22 cellular contexts compared by ENCODE assay signal in the genomic region with DNA sequence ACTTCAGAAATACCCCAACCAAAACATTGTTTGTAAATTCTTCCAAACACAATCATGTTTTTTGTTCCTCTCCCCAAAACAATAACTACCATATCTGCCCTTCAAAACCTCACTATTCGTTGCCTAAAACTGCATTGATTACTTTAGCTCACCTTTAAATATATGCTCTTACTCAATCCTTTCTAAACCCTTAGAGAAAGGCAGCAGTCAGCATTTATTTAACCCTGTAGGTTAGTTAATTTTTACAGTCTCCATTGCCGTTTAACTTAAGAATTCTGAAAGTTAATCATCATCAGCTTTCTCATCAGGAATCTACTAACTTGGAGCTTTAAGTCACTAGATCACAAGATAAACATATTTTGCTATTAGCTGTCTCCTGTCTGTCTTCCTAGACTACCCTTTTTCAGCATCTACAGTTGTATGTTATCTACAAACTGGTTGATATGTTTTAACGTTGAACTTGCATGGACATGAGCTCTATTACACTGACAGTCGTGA.
"Had no signal": no experiment of that assay in that cellular context is flagged by ENCODE, and none has a peak within 500 bp of the region (broad histone marks: within the 10 kb centered on the region; RNA-seq: fewer than 3 reads in every experiment).

No MANE protein-coding gene starts in this region.

- H3K4me3 ChIP-seq: esophagus squamous epithelium, neural progenitor cell, skin epidermis, thoracic aorta had no signal

- H3K36me3 Mint-ChIP-seq: naive thymus-derived CD4-positive, alpha-beta T cell; neural progenitor cell had no signal

- H3K9me3 Mint-ChIP-seq: neural progenitor cell had no signal

- H3K27me3 Mint-ChIP-seq: activated CD4-positive, alpha-beta memory T cell treated with anti-CD3 and anti-CD28 coated beads, Interleukin-2, amount 10 ng/mL, durations not matched to agents 7 days and 5 days; activated CD4-positive, alpha-beta T cell treated with anti-CD3 and anti-CD28 coated beads, Interleukin-2, amount 10 ng/mL, durations not matched to agents 7 days and 5 days; naive thymus-derived CD4-positive, alpha-beta T cell; stimulated activated naive CD8-positive, alpha-beta T cell treated with anti-CD3 and anti-CD28 coated beads, Interleukin-15, Interleukin-2, amounts not matched to agents 100 ng/mL and 50 ng/mL, for 24 hours had no signal

- DNase-seq: activated CD4-positive, alpha-beta memory T cell treated with anti-CD3 and anti-CD28 coated beads, Interleukin-2, amount 10 ng/mL, durations not matched to agents 7 days and 5 days; activated CD4-positive, alpha-beta T cell treated with anti-CD3 and anti-CD28 coated beads for 1 hour; activated CD4-positive, alpha-beta T cell treated with anti-CD3 and anti-CD28 coated beads, Interleukin-2, amount 10 ng/mL, durations not matched to agents 7 days and 5 days; activated naive CD4-positive, alpha-beta T cell; activated T-cell treated with anti-CD3 and anti-CD28 coated beads, Interleukin-2, amount 50 U/mL, for 48 hours; effector CD4-positive, alpha-beta T cell; esophagus squamous epithelium; foreskin melanocyte; left colon; midbrain; naive thymus-derived CD4-positive, alpha-beta T cell; occipital lobe; stimulated activated CD4-positive, alpha-beta T cell treated with anti-CD3 and anti-CD28 coated beads, Interleukin-12 subunit alpha, Interleukin-12 subunit beta, amount 100 ng/mL, for 4 hours; stimulated activated CD4-positive, alpha-beta T cell treated with anti-CD3 and anti-CD28 coated beads, Interleukin-4, amount 100 ng/mL, for 1 hour; T-helper 2 cell; trophoblast cell had no signal

- H3K4me1 Mint-ChIP-seq: activated CD4-positive, alpha-beta memory T cell treated with anti-CD3 and anti-CD28 coated beads, Interleukin-2, amount 10 ng/mL, durations not matched to agents 7 days and 5 days; activated CD4-positive, alpha-beta T cell treated with anti-CD3 and anti-CD28 coated beads, Interleukin-2, amount 10 ng/mL, durations not matched to agents 7 days and 5 days; naive thymus-derived CD4-positive, alpha-beta T cell; neural progenitor cell had no signal

- H3K4me3 Mint-ChIP-seq: activated CD4-positive, alpha-beta memory T cell treated with anti-CD3 and anti-CD28 coated beads, Interleukin-2, amount 10 ng/mL, durations not matched to agents 7 days and 5 days; activated CD4-positive, alpha-beta T cell treated with anti-CD3 and anti-CD28 coated beads, Interleukin-2, amount 10 ng/mL, durations not matched to agents 7 days and 5 days; naive thymus-derived CD4-positive, alpha-beta T cell; neural progenitor cell; stimulated activated naive CD8-positive, alpha-beta T cell treated with anti-CD3 and anti-CD28 coated beads, Interleukin-15, Interleukin-2, amounts not matched to agents 100 ng/mL and 50 ng/mL, for 24 hours had no signal

- H3K36me3 ChIP-seq: esophagus squamous epithelium, neural progenitor cell, thoracic aorta had no signal

- H3K27ac Mint-ChIP-seq: activated CD4-positive, alpha-beta memory T cell treated with anti-CD3 and anti-CD28 coated beads, Interleukin-2, amount 10 ng/mL, durations not matched to agents 7 days and 5 days; activated CD4-positive, alpha-beta T cell treated with anti-CD3 and anti-CD28 coated beads, Interleukin-2, amount 10 ng/mL, durations not matched to agents 7 days and 5 days; activated naive CD4-positive, alpha-beta T cell treated with anti-CD3 and anti-CD28 coated beads, Interleukin-2, amount 50 U/mL, for 72 hours; naive thymus-derived CD4-positive, alpha-beta T cell; neural progenitor cell; stimulated activated naive CD8-positive, alpha-beta T cell treated with anti-CD3 and anti-CD28 coated beads, Interleukin-15, Interleukin-2, amounts not matched to agents 100 ng/mL and 50 ng/mL, for 24 hours had no signal

- H3K27me3 ChIP-seq: esophagus squamous epithelium, neural progenitor cell had no signal

- ATAC-seq: activated naive CD4-positive, alpha-beta T cell treated with anti-CD3 and anti-CD28 coated beads, Interleukin-2, amount 50 U/mL, for 72 hours; left colon; naive thymus-derived CD4-positive, alpha-beta T cell; sciatic nerve had no signal
